ENCODE assay signal across 8 cellular contexts in genomic region chr1:159000070-159000409, GRCh38. TPM values are rescaled to one million over a fixed set of nuclear protein-coding genes. Genes with fewer than 3 reads are reported as not detected.
A peak's percentile ranks its signal among the peaks of the same experiment; 100 is the strongest.
DNase-seq lines count a peak whose midpoint lies in the region; ATAC-seq and TF ChIP-seq lines count a peak whose summit lies in the region.

No MANE protein-coding gene starts in this region.

- H3K4me3 Mint-ChIP-seq in glutamatergic neuron (ENCODE audit: unreplicated experiment), result peak overlapping the region; percentile 83
- no peak overlapping the region for H3K4me3 Mint-ChIP-seq in activated CD4-positive, alpha-beta memory T cell treated with anti-CD3 and anti-CD28 coated beads, Interleukin-2, amount 10 ng/mL, durations not matched to agents 7 days and 5 days

- H3K36me3 Mint-ChIP-seq in glutamatergic neuron (ENCODE audit: unreplicated experiment), result no peaks in the 10 kb centered on the region
- peaks cover 15% of the 10 kb centered on the region for H3K36me3 Mint-ChIP-seq in activated CD4-positive, alpha-beta memory T cell treated with anti-CD3 and anti-CD28 coated beads, Interleukin-2, amount 10 ng/mL, durations not matched to agents 7 days and 5 days (ENCODE audit: low read depth)

- H3K27me3 Mint-ChIP-seq in glutamatergic neuron (ENCODE audit: unreplicated experiment), result peaks cover 1% of the 10 kb centered on the region
- no peaks in the 10 kb centered on the region for H3K27me3 Mint-ChIP-seq in activated CD4-positive, alpha-beta memory T cell treated with anti-CD3 and anti-CD28 coated beads, Interleukin-2, amount 10 ng/mL, durations not matched to agents 7 days and 5 days

- TF ChIP-seq EP300 in ovary (IDR thresholded peaks at IDR 0.05), result peak; percentile 69

- whole genome bisulfite sequencing in ovary, 3 donors, result 2 to 3% (median 3%) methylated on average over 6 of the region's 6 CpGs

- POLR2A ChIA-PET in activated CD4-positive, alpha-beta memory T cell treated with anti-CD3 and anti-CD28 coated beads, Interleukin-2, amount 10 ng/mL, durations not matched to agents 7 days and 5 days (lab: Charles Lee), result interaction anchor here (0.8 to 1.7 kb wide), 2 partner anchors 9 to 76 kb away, joined by 5 to 13 read pairs; partner anchors contain the start of genes AIM2 and IFI16

- CTCF ChIA-PET in activated CD4-positive, alpha-beta memory T cell treated with anti-CD3 and anti-CD28 coated beads, Interleukin-2, amount 10 ng/mL, durations not matched to agents 7 days and 5 days (lab: Charles Lee), result interaction anchor here (0.7 kb wide), 1 partner anchor 8 kb away, joined by 4 read pairs; no protein-coding TSS in a partner anchor

- no peak for TF ChIP-seq POLR2A in ovary (IDR thresholded peaks at IDR 0.05)

- H3K9me3 Mint-ChIP-seq in glutamatergic neuron (ENCODE audit: unreplicated experiment), result no peaks in the 10 kb centered on the region
- peaks cover 2% of the 10 kb centered on the region for H3K9me3 Mint-ChIP-seq in activated CD4-positive, alpha-beta memory T cell treated with anti-CD3 and anti-CD28 coated beads, Interleukin-2, amount 10 ng/mL, durations not matched to agents 7 days and 5 days

- ATAC-seq in mucosa of descending colon, result no peak

- H3K4me3 ChIP-seq in BE2C (ENCODE audit: low read depth, low read length), result peak overlapping the region; percentile 74
- peak overlapping the region; percentile 57 for H3K4me3 ChIP-seq in ovary
- no peak overlapping the region for H3K4me3 ChIP-seq in mucosa of descending colon

- intact Hi-C loops in ovary (cut with DNase I), result no loop called here
- intact Hi-C loops in mucosa of descending colon (cut with DNase I, micrococcal nuclease), result no loop called here

- no peak overlapping the region for H3K27ac Mint-ChIP-seq in glutamatergic neuron (ENCODE audit: unreplicated experiment)
- no peak overlapping the region for H3K27ac Mint-ChIP-seq in activated CD4-positive, alpha-beta memory T cell treated with anti-CD3 and anti-CD28 coated beads, Interleukin-2, amount 10 ng/mL, durations not matched to agents 7 days and 5 days

- no peaks in the 10 kb centered on the region for H3K27me3 ChIP-seq in BE2C
- no peaks in the 10 kb centered on the region for H3K27me3 ChIP-seq in ovary

- H3K27ac ChIP-seq in angular gyrus (ENCODE audit: low read depth, low read length) (peak overlapping the region; percentile 96), ovary (peak overlapping the region; percentile 75 to 90)

- peaks cover 15% of the 10 kb centered on the region for H3K4me1 Mint-ChIP-seq in glutamatergic neuron (ENCODE audit: low read depth, unreplicated experiment)
- H3K4me1 Mint-ChIP-seq in activated CD4-positive, alpha-beta memory T cell treated with anti-CD3 and anti-CD28 coated beads, Interleukin-2, amount 10 ng/mL, durations not matched to agents 7 days and 5 days, result peaks cover 41% of the 10 kb centered on the region

- TF ChIP-seq CTCF in BE2C (IDR thresholded peaks at IDR 0.05; ENCODE audit: low read depth, low read length) (no peak), glutamatergic neuron (IDR thresholded peaks at IDR 0.05; ENCODE audit: partially characterized antibody, unreplicated experiment) (no peak), ovary (IDR thresholded peaks at IDR 0.05) (peak in 1 of 3 donors; percentile 10), mucosa of descending colon (IDR thresholded peaks at IDR 0.05) (no peak)

- H3K4me1 ChIP-seq in BE2C, result peaks cover 3% of the 10 kb centered on the region
- H3K4me1 ChIP-seq in ovary (ENCODE audit: insufficient read depth), result peaks cover 2% of the 10 kb centered on the region
- no peaks in the 10 kb centered on the region for H3K4me1 ChIP-seq in mucosa of descending colon (ENCODE audit: low read depth)

- DNase-seq in BE2C (no peak), glutamatergic neuron (no peak), ovary (no peak), SHP77 (lab: John Stamatoyannopoulos, UW) (no peak), NCI-H345 (lab: John Stamatoyannopoulos, UW) (no peak), mucosa of descending colon (no peak)
- DNase-seq in activated CD4-positive, alpha-beta memory T cell treated with anti-CD3 and anti-CD28 coated beads, Interleukin-2, amount 10 ng/mL, durations not matched to agents 7 days and 5 days, result no peak

- H3K36me3 ChIP-seq in BE2C (no peaks in the 10 kb centered on the region), ovary (no peaks in the 10 kb centered on the region), mucosa of descending colon (ENCODE audit: low read depth) (no peaks in the 10 kb centered on the region)

- H3K9me3 ChIP-seq in BE2C (no peaks in the 10 kb centered on the region), ovary (no peaks in the 10 kb centered on the region), mucosa of descending colon (no peaks in the 10 kb centered on the region)

RNA-seq across cellular contexts. Expression of gene IFI16, which starts 9.7 kb away (rescaled TPM):
- polyA plus RNA-seq in BE2C (2012; ENCODE audit: insufficient read depth, insufficient read length, low read depth), result 27.5 TPM
- total RNA-seq in glutamatergic neuron (ENCODE audit: unreplicated experiment), result 0.86 TPM
- 100 to 1,000 TPM in 2 of 7 donors, 10 to 100 TPM in 5; 73.1 to 124 (median 87.2) TPM for total RNA-seq in ovary
- 100 to 1,000 TPM; 121 to 184 TPM for polyA plus RNA-seq in ovary
- 100 to 1,000 TPM; 394 to 395 TPM for total RNA-seq in activated CD4-positive, alpha-beta memory T cell treated with anti-CD3 and anti-CD28 coated beads, Interleukin-2, amount 10 ng/mL, durations not matched to agents 7 days and 5 days
- 10 to 100 TPM; 14.4 to 37.9 (median 36.6) TPM for total RNA-seq in mucosa of descending colon
